7 cellular contexts compared by ENCODE assay signal in genomic region chr5:169350759-169351240, GRCh38. TPM values are rescaled to one million over a fixed set of nuclear protein-coding genes. Genes with fewer than 3 reads are reported as not detected.
DNase-seq lines count a peak whose midpoint lies in the region; ATAC-seq and TF ChIP-seq lines count a peak whose summit lies in the region.

No MANE protein-coding gene starts in this region.

- CTCF ChIA-PET in SK-N-SH (lab: Yijun Ruan, JAX), result interaction anchor here (1.1 to 1.8 kb wide), 3 partner anchors 11 to 229 kb away, joined by 3 to 8 read pairs (median 3); no protein-coding TSS in a partner anchor
- CTCF ChIA-PET in CD8-positive, alpha-beta T cell (lab: Charles Lee), result no interaction called here

- H3K4me3 Mint-ChIP-seq in CD8-positive, alpha-beta T cell, result no peak overlapping the region
- H3K4me3 Mint-ChIP-seq in endodermal cell, result no peak overlapping the region

- peak in 2 of 4 donors; percentile 85 to 95 for ATAC-seq in heart left ventricle
- peak; percentile 39 for ATAC-seq in upper lobe of right lung
- ATAC-seq in CD8-positive, alpha-beta T cell, result no peak

- TF ChIP-seq RAD21 in SK-N-SH (IDR thresholded peaks at IDR 0.05; ENCODE audit: low read length), result no peak; the same call in 1 of the 2 replicates

- no peaks in the 10 kb centered on the region for H4K20me1 ChIP-seq in SK-N-SH (ENCODE audit: insufficient read depth)

- POLR2A ChIA-PET in SK-N-SH (lab: Yijun Ruan, JAX), result no interaction called here
- POLR2A ChIA-PET in CD8-positive, alpha-beta T cell (lab: Charles Lee), result no interaction called here

- WGBS in SK-N-SH (ENCODE audit: low lambda C conversion rate), result 2% methylated on average over 7 of the region's 7 CpGs
- WGBS in heart left ventricle, 4 donors, result 47 to 50% (median 48%) methylated on average over 7 of the region's 7 CpGs
- WGBS in endodermal cell (ENCODE audit: insufficient coverage in 1 of 2, insufficient read length in 1 of 2), 2 experiments, result 80 to 81% methylated on average over 6 to 7 of the region's 7 CpGs

- H3K9ac ChIP-seq in SK-N-SH (peak overlapping the region; percentile 64; the same call in 1 of the 2 replicates), endodermal cell (ENCODE audit: extremely low read depth, low read length, poor library complexity, severe bottlenecking) (no peak overlapping the region)

- TF ChIP-seq EP300 in SK-N-SH (IDR thresholded peaks at IDR 0.05; ENCODE audit: borderline replicate concordance in 1 of 2, low read depth in 1 of 2, low read length in 1 of 2), result peak; percentile 89 to 100

- H3K4me1 ChIP-seq in SK-N-SH (ENCODE audit: control insufficient read depth in 1 of 2, insufficient read depth in 2 of 2, low read depth in 1 of 2, low read length in 1 of 2) (peaks cover 18 to 32% of the 10 kb centered on the region in 2 experiments), heart left ventricle (peaks cover 0 to 2% (median 0%) of the 10 kb centered on the region in 12 donors), upper lobe of right lung (no peaks in the 10 kb centered on the region), endodermal cell (ENCODE audit: control insufficient read depth, insufficient read depth, low read length) (no peaks in the 10 kb centered on the region)
- H3K4me1 ChIP-seq in CD8-positive, alpha-beta T cell (ENCODE audit: insufficient read depth, low read length), result no peaks in the 10 kb centered on the region

- H3F3A ChIP-seq in SK-N-SH (replicated peaks; ENCODE audit: insufficient read depth), result peaks cover 47% of the 10 kb centered on the region

- H3K27ac Mint-ChIP-seq in CD8-positive, alpha-beta T cell, result no peak overlapping the region
- H3K27ac Mint-ChIP-seq in endodermal cell, result no peak overlapping the region

- H3K27ac ChIP-seq in SK-N-SH (ENCODE audit: low read depth in 2 of 2, low read length in 1 of 2) (peak overlapping the region; percentile 96 to 97), heart left ventricle (no peak overlapping the region), upper lobe of right lung (no peak overlapping the region), endodermal cell (ENCODE audit: low read depth, low read length) (no peak overlapping the region)
- H3K27ac ChIP-seq in CD8-positive, alpha-beta T cell (ENCODE audit: low read depth, low read length), result no peak overlapping the region

- peak; percentile 99 for DNase-seq in H4 (ENCODE audit: low spot score)
- DNase-seq in SK-N-SH, result peak; percentile 35
- peak in 4 of 5 donors; percentile 15 to 58 (median 50) for DNase-seq in heart left ventricle
- no peak for DNase-seq in upper lobe of right lung
- DNase-seq in CD8-positive, alpha-beta T cell, result no peak
- no peak for DNase-seq in amygdala (lab: John Stamatoyannopoulos, UW)
- DNase-seq in endodermal cell, result no peak

- intact Hi-C loops in heart left ventricle (cut with DNase I), result no loop called here
- intact Hi-C loops in upper lobe of right lung (cut with DNase I), result no loop called here
- intact Hi-C loops in CD8-positive, alpha-beta T cell (cut with DNase I, micrococcal nuclease), result no loop called here

- no peaks in the 10 kb centered on the region for H3K9me2 ChIP-seq in SK-N-SH

- TF ChIP-seq POLR2A in heart left ventricle (IDR thresholded peaks at IDR 0.05), result no peak

- no peak overlapping the region for H2AFZ ChIP-seq in SK-N-SH (ENCODE audit: low read depth)

- TF ChIP-seq CTCF in SK-N-SH (IDR thresholded peaks at IDR 0.05), result no peak
- TF ChIP-seq CTCF in heart left ventricle (IDR thresholded peaks at IDR 0.05), result no peak
- no peak for TF ChIP-seq CTCF in upper lobe of right lung (IDR thresholded peaks at IDR 0.05)
- TF ChIP-seq CTCF in CD8-positive, alpha-beta T cell (IDR thresholded peaks at IDR 0.05), result no peak
- TF ChIP-seq CTCF in endodermal cell (conservative IDR thresholded peaks at IDR 0.05), result no peak

- H3K4me1 Mint-ChIP-seq in CD8-positive, alpha-beta T cell (ENCODE audit: low read depth), result no peaks in the 10 kb centered on the region
- H3K4me1 Mint-ChIP-seq in endodermal cell, result no peaks in the 10 kb centered on the region

- H3K4me3 ChIP-seq in SK-N-SH (ENCODE audit: low read depth in 2 of 2, low read length in 1 of 2) (no peak overlapping the region; a peak in 1 of 4 replicates), heart left ventricle (no peak overlapping the region), upper lobe of right lung (no peak overlapping the region), endodermal cell (ENCODE audit: low read length) (no peak overlapping the region)
- no peak overlapping the region for H3K4me3 ChIP-seq in CD8-positive, alpha-beta T cell (ENCODE audit: low read depth, low read length)

- no peaks in the 10 kb centered on the region for H3K79me2 ChIP-seq in SK-N-SH (ENCODE audit: insufficient read depth)

- H3K27me3 ChIP-seq in SK-N-SH (ENCODE audit: insufficient read depth) (no peaks in the 10 kb centered on the region), heart left ventricle (peaks cover 0 to 16% (median 0%) of the 10 kb centered on the region in 9 donors), upper lobe of right lung (no peaks in the 10 kb centered on the region), endodermal cell (ENCODE audit: control insufficient read depth, insufficient read depth, low read length, poor library complexity, severe bottlenecking) (peaks cover 6% of the 10 kb centered on the region)
- H3K27me3 ChIP-seq in CD8-positive, alpha-beta T cell (ENCODE audit: insufficient read depth, low read length), result no peaks in the 10 kb centered on the region

- no peaks in the 10 kb centered on the region for H3K9me3 ChIP-seq in SK-N-SH
- H3K9me3 ChIP-seq in heart left ventricle, result no peaks in the 10 kb centered on the region
- no peaks in the 10 kb centered on the region for H3K9me3 ChIP-seq in upper lobe of right lung
- H3K9me3 ChIP-seq in CD8-positive, alpha-beta T cell (ENCODE audit: low read length), result no peaks in the 10 kb centered on the region
- no peaks in the 10 kb centered on the region for H3K9me3 ChIP-seq in endodermal cell (ENCODE audit: control insufficient read depth, low read length)

- peak overlapping the region; percentile 62 for H3K4me2 ChIP-seq in SK-N-SH

- H3K9me3 Mint-ChIP-seq in CD8-positive, alpha-beta T cell, result no peaks in the 10 kb centered on the region
- no peaks in the 10 kb centered on the region for H3K9me3 Mint-ChIP-seq in endodermal cell

- H3K27me3 Mint-ChIP-seq in CD8-positive, alpha-beta T cell (ENCODE audit: low read depth), result peaks cover 14% of the 10 kb centered on the region
- H3K27me3 Mint-ChIP-seq in endodermal cell (ENCODE audit: insufficient read depth), result peaks cover 10% of the 10 kb centered on the region

- no peaks in the 10 kb centered on the region for H3K36me3 Mint-ChIP-seq in CD8-positive, alpha-beta T cell
- H3K36me3 Mint-ChIP-seq in endodermal cell (ENCODE audit: low read depth), result no peaks in the 10 kb centered on the region

- H3K36me3 ChIP-seq in SK-N-SH (replicated peaks in 1 of 2; ENCODE audit: control insufficient read depth in 1 of 2, insufficient read depth in 2 of 2, low read length in 1 of 2) (no peaks in the 10 kb centered on the region), heart left ventricle (no peaks in the 10 kb centered on the region), upper lobe of right lung (no peaks in the 10 kb centered on the region), endodermal cell (ENCODE audit: control insufficient read depth, insufficient read depth, low read length) (no peaks in the 10 kb centered on the region)
- H3K36me3 ChIP-seq in CD8-positive, alpha-beta T cell (ENCODE audit: insufficient read depth, low read length), result no peaks in the 10 kb centered on the region

TF ChIP-seq in SK-N-SH, 30 proteins besides CTCF, POLR2A, EP300 and RAD21 (continues in another document):
- TF ChIP-seq TEAD4 (IDR thresholded peaks at IDR 0.05; ENCODE audit: borderline replicate concordance, insufficient read depth) (peak; percentile 99), RCOR1 (IDR thresholded peaks at IDR 0.05; ENCODE audit: low read length) (no peak), RXRA (IDR thresholded peaks at IDR 0.05; ENCODE audit: borderline replicate concordance, low read depth) (peak; percentile 98), FOXJ3 (CRISPR knock-in tag; IDR thresholded peaks at IDR 0.05) (no peak), YY1 (IDR thresholded peaks at IDR 0.05; ENCODE audit: low read depth) (0 out of 2 replicates have a peak, but pooled peaks have one; percentile 28), POLR2AphosphoS5 (IDR thresholded peaks at IDR 0.05; ENCODE audit: low read depth, low read length) (peak; percentile 96), IRF3 (IDR thresholded peaks at IDR 0.05; ENCODE audit: low read depth, low read length) (no peak), ELF1 (IDR thresholded peaks at IDR 0.05) (peak; percentile 42; the same call in 1 of the 2 replicates), NRF1 (IDR thresholded peaks at IDR 0.05; ENCODE audit: low read depth, low read length) (no peak), TCF12 (IDR thresholded peaks at IDR 0.05) (peak; percentile 100), USF2 (IDR thresholded peaks at IDR 0.05; ENCODE audit: borderline replicate concordance, low read depth, low read length) (no peak), TAF1 (IDR thresholded peaks at IDR 0.05; ENCODE audit: borderline replicate concordance, low read depth, low read length) (peak; percentile 52; the same call in 1 of the 2 replicates)

RNA-seq across cellular contexts. Expression of gene SLIT3, which starts 49.9 kb away (rescaled TPM):
- 0.58 and 5.5 TPM in 2 replicates for total RNA-seq in H4 (2014; rRNA removed; shearing (Covaris generic))
- 80.0 and 119 TPM in 2 replicates for polyA plus RNA-seq in SK-N-SH (2012; rRNA removed)
- polyA plus RNA-seq in SK-N-SH (2012; cell fraction: cytosol; rRNA removed), result 65.8 and 110 TPM in 2 replicates
- 139 and 176 TPM in 2 replicates for polyA plus RNA-seq in SK-N-SH (2012; cell fraction: nucleus; rRNA removed)
- total RNA-seq in heart left ventricle, result 10 to 100 TPM in 8 of 9 donors, 1 to 10 TPM in 1; 5.2 to 40.3 (median 16.5) TPM
- 1 to 10 TPM; 2.3 to 2.5 TPM for polyA plus RNA-seq in heart left ventricle
- 70.0 TPM for total RNA-seq in upper lobe of right lung
- total RNA-seq in CD8-positive, alpha-beta T cell, result not detected
- total RNA-seq in endodermal cell, result 1 to 10 TPM; 2.5 to 3.4 TPM
- polyA plus RNA-seq in endodermal cell (2013, experiment 1 of 2), result 12.4 TPM
- polyA plus RNA-seq in endodermal cell (2013, experiment 2 of 2), result 14.2 TPM

Comparison
In these comparisons a context has a peak if more than half of its experiments do, and no peak if none do; other contexts are left out.
1. DNase-seq: peak in H4 (single experiment), SK-N-SH (single experiment) and heart left ventricle (4 of 5); none in upper lobe of right lung (single experiment), CD8-positive, alpha-beta T cell (0 of 7), amygdala (0 of 56) and endodermal cell (single experiment).
2. H3K27ac ChIP-seq: peak in SK-N-SH (2 of 2); none in heart left ventricle (0 of 12), upper lobe of right lung (single experiment), CD8-positive, alpha-beta T cell (single experiment) and endodermal cell (single experiment).